Comparison of ENCODE assay signal across 14 cellular contexts in the genomic region with DNA sequence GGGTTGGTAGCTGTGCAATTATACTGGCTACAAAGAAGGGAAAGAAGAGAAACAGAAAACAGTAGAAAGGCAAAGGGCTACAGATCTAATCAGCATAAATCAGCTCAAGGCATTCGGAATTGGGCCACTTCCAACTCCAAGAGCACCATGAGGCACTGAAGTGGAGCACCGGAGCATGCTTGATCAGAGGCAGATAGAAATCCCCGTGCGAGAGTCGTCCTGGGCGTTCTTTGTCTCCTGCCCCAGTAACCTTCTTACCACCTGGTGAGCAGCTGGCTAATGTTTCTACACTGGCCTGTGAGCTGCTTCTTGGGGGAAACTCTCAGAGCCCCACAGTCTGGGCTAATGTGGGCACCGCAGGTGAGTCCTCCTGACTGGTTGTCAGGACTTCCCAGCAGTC. TPM values are rescaled to one million over a fixed set of nuclear protein-coding genes. Genes with fewer than 3 reads are reported as not detected.
DNase-seq lines count a peak whose midpoint lies in the region; ATAC-seq and TF ChIP-seq lines count a peak whose summit lies in the region.
"Had no signal": no experiment of that assay in that cellular context is flagged by ENCODE, and none has a peak within 500 bp of the region (broad histone marks: within the 10 kb centered on the region; RNA-seq: fewer than 3 reads in every experiment).

No MANE protein-coding gene starts in this region.

- H3K27me3 Mint-ChIP-seq in activated naive CD8-positive, alpha-beta T cell treated with anti-CD3 and anti-CD28 coated beads, Interleukin-2, amount 50 U/mL, for 24 hours: no peaks in the 10 kb centered on the region
- H3K27me3 Mint-ChIP-seq: activated CD4-positive, alpha-beta T cell treated with anti-CD3 and anti-CD28 coated beads, Interleukin-2, amount 10 ng/mL, durations not matched to agents 24 days and 14 days had no signal

- H3K27ac Mint-ChIP-seq in activated naive CD8-positive, alpha-beta T cell treated with anti-CD3 and anti-CD28 coated beads, Interleukin-2, amount 50 U/mL, for 24 hours: no peak overlapping the region
- H3K27ac Mint-ChIP-seq: activated CD4-positive, alpha-beta T cell treated with anti-CD3 and anti-CD28 coated beads, Interleukin-2, amount 10 ng/mL, durations not matched to agents 24 days and 14 days; dendritic cell treated with granulocyte-macrophage colony-stimulating factor and Interleukin-4, amounts not matched to agents 40 ng/mL and 50 ng/mL, for 4 days had no signal

- no peak for TF ChIP-seq POLR2A in suprapubic skin (IDR thresholded peaks at IDR 0.05)

- DNase-seq in cerebellar cortex (ENCODE audit: low spot score): peak; percentile 40
- peak; percentile 27 for DNase-seq in mucosa of gallbladder (ENCODE audit: low spot score)
- no peak for DNase-seq in suprapubic skin (ENCODE audit: low spot score in 2 of 2)
- DNase-seq in NCI-H1092 (lab: John Stamatoyannopoulos, UW): no peak
- no peak for DNase-seq in amygdala (lab: John Stamatoyannopoulos, UW)
- no peak for DNase-seq in activated naive CD8-positive, alpha-beta T cell treated with anti-CD3 and anti-CD28 coated beads, Interleukin-2, amount 50 U/mL, for 24 hours
- DNase-seq: activated CD4-positive, alpha-beta T cell treated with anti-CD3 and anti-CD28 coated beads, Interleukin-2, amount 10 ng/mL, durations not matched to agents 24 days and 14 days; KG1; mesenchymal stem cell; NCI-H2081 treated with DMSO at 0.1 percent for 48 hours had no signal

- H3K27me3 ChIP-seq in suprapubic skin: no peaks in the 10 kb centered on the region

- H3K9me3 ChIP-seq in HEK293 (ENCODE audit: control insufficient read depth, insufficient read depth, low read depth, low read length): no peaks in the 10 kb centered on the region
- no peaks in the 10 kb centered on the region for H3K9me3 ChIP-seq in suprapubic skin

- WGBS in suprapubic skin: 61% methylated on average over 7 of the region's 7 CpGs

- H3K4me3 Mint-ChIP-seq in activated naive CD8-positive, alpha-beta T cell treated with anti-CD3 and anti-CD28 coated beads, Interleukin-2, amount 50 U/mL, for 24 hours: no peak overlapping the region
- H3K4me3 Mint-ChIP-seq: activated CD4-positive, alpha-beta T cell treated with anti-CD3 and anti-CD28 coated beads, Interleukin-2, amount 10 ng/mL, durations not matched to agents 24 days and 14 days; dendritic cell treated with granulocyte-macrophage colony-stimulating factor and Interleukin-4, amounts not matched to agents 40 ng/mL and 50 ng/mL, for 4 days had no signal

- no peak overlapping the region for H3K27ac ChIP-seq in HEK293 (ENCODE audit: extremely low read depth, low read depth, low read length)
- H3K27ac ChIP-seq in suprapubic skin: peak overlapping the region; percentile 23

- ATAC-seq in GM18519 (IDR thresholded peaks at IDR 0.05; ENCODE audit: low FRiP score, unreplicated experiment): no peak
- no peak for ATAC-seq in activated naive CD8-positive, alpha-beta T cell treated with anti-CD3 and anti-CD28 coated beads, Interleukin-2, amount 50 U/mL, for 24 hours

- no peak overlapping the region for H3K4me3 ChIP-seq in HEK293 (ENCODE audit: low read depth, low read length)
- H3K4me3 ChIP-seq in suprapubic skin: no peak overlapping the region
- H3K4me3 ChIP-seq: skin epidermis had no signal

- TF ChIP-seq CTCF in HEK293 (tag by site-specific recombination; IDR thresholded peaks at IDR 0.05) (no peak), suprapubic skin (IDR thresholded peaks at IDR 0.05) (no peak)

- H3K4me1 ChIP-seq in HEK293 (ENCODE audit: control insufficient read depth, insufficient read depth, low read length): peaks cover 13% of the 10 kb centered on the region
- peaks cover 89% of the 10 kb centered on the region for H3K4me1 ChIP-seq in suprapubic skin

- H3K36me3 ChIP-seq in HEK293 (ENCODE audit: control insufficient read depth in 2 of 2, insufficient read depth in 1 of 2, low read length in 2 of 2): peaks cover 0 to 5% of the 10 kb centered on the region in 2 experiments; a peak in 2 of 3 replicates
- peaks cover 4% of the 10 kb centered on the region for H3K36me3 ChIP-seq in suprapubic skin

- peaks cover 67% of the 10 kb centered on the region for H3K4me1 Mint-ChIP-seq in activated naive CD8-positive, alpha-beta T cell treated with anti-CD3 and anti-CD28 coated beads, Interleukin-2, amount 50 U/mL, for 24 hours

- POLR2A ChIA-PET in HEK293 (lab: Yijun Ruan, JAX): interaction anchor here (1.0 to 2.7 kb wide), 3 partner anchors 8 to 17 kb away, joined by 5 to 13 read pairs (median 8); partner anchors contain the start of gene NEDD9

- H3K9me3 Mint-ChIP-seq in activated naive CD8-positive, alpha-beta T cell treated with anti-CD3 and anti-CD28 coated beads, Interleukin-2, amount 50 U/mL, for 24 hours: no peaks in the 10 kb centered on the region
- H3K9me3 Mint-ChIP-seq: activated CD4-positive, alpha-beta T cell treated with anti-CD3 and anti-CD28 coated beads, Interleukin-2, amount 10 ng/mL, durations not matched to agents 24 days and 14 days; dendritic cell treated with granulocyte-macrophage colony-stimulating factor and Interleukin-4, amounts not matched to agents 40 ng/mL and 50 ng/mL, for 4 days had no signal

- CTCF ChIA-PET in HEK293 (lab: Yijun Ruan, JAX): interaction anchor here (0.6 to 1.5 kb wide), 3 partner anchors 9 to 281 kb away, joined by 3 read pairs; no protein-coding TSS in a partner anchor

- TF ChIP-seq EP300 in suprapubic skin (IDR thresholded peaks at IDR 0.05): no peak

- H3K36me3 Mint-ChIP-seq in activated naive CD8-positive, alpha-beta T cell treated with anti-CD3 and anti-CD28 coated beads, Interleukin-2, amount 50 U/mL, for 24 hours (ENCODE audit: low read depth): peaks cover 49% of the 10 kb centered on the region

TF ChIP-seq in HEK293, 187 proteins besides CTCF, POLR2A, EP300 and RAD21:
- TF ChIP-seq, protein P1, sequence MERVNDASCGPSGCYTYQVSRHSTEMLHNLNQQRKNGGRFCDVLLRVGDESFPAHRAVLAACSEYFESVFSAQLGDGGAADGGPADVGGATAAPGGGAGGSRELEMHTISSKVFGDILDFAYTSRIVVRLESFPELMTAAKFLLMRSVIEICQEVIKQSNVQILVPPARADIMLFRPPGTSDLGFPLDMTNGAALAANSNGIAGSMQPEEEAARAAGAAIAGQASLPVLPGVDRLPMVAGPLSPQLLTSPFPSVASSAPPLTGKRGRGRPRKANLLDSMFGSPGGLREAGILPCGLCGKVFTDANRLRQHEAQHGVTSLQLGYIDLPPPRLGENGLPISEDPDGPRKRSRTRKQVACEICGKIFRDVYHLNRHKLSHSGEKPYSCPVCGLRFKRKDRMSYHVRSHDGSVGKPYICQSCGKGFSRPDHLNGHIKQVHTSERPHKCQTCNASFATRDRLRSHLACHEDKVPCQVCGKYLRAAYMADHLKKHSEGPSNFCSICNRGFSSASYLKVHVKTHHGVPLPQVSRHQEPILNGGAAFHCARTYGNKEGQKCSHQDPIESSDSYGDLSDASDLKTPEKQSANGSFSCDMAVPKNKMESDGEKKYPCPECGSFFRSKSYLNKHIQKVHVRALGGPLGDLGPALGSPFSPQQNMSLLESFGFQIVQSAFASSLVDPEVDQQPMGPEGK (tag by site-specific recombination; IDR thresholded peaks at IDR 0.05): no peak
- TF ChIP-seq ZNF544 (tag by site-specific recombination; IDR thresholded peaks at IDR 0.05): no peak
- no peak for TF ChIP-seq ZBTB6 (tag by site-specific recombination; IDR thresholded peaks at IDR 0.05)
- TF ChIP-seq ZIC2 (tag by site-specific recombination; IDR thresholded peaks at IDR 0.05): peak; percentile 41; the same call in 1 of the 2 replicates
- no peak for TF ChIP-seq PRDM4 (tag by site-specific recombination; IDR thresholded peaks at IDR 0.05)
- no peak for TF ChIP-seq ZNF366 (tag by site-specific recombination; conservative IDR thresholded peaks at IDR 0.05)

RNA-seq across cellular contexts. Expression of gene NEDD9, which starts 16.7 kb away (rescaled TPM):
- total RNA-seq in mucosa of gallbladder (18.1 TPM), suprapubic skin (10 to 100 TPM; 18.3 to 29.8 (median 22.4) TPM)

Comparison
In these comparisons a context has a peak if more than half of its experiments do, and no peak if none do; other contexts are left out.
1. DNase-seq: peak in cerebellar cortex (single experiment) and mucosa of gallbladder (single experiment); none in suprapubic skin (0 of 2), NCI-H1092 (single experiment), amygdala (0 of 56) and activated naive CD8-positive, alpha-beta T cell treated with anti-CD3 and anti-CD28 coated beads, Interleukin-2, amount 50 U/mL, for 24 hours (single experiment).